Comparison of ENCODE assay signal across 19 cellular contexts in genomic region chr4:6752486-6752829, GRCh38. TPM values are rescaled to one million over a fixed set of nuclear protein-coding genes. Genes with fewer than 3 reads are reported as not detected.
DNase-seq lines count a peak whose midpoint lies in the region; ATAC-seq and TF ChIP-seq lines count a peak whose summit lies in the region.
"Had no signal": no experiment of that assay in that cellular context is flagged by ENCODE, and none has a peak within 500 bp of the region (broad histone marks: within the 10 kb centered on the region; RNA-seq: fewer than 3 reads in every experiment).

No MANE protein-coding gene starts in this region.

- H3K4me3 ChIP-seq in Peyer's patch (no peak overlapping the region), stomach (no peak overlapping the region)
- H3K4me3 ChIP-seq: prostate gland, SJCRH30 had no signal

- no peak for ATAC-seq in HG03457 (IDR thresholded peaks at IDR 0.05; ENCODE audit: unreplicated experiment)
- ATAC-seq: natural killer cell treated with Interleukin-12 subunit alpha and Interleukin-12 subunit beta and Interleukin-15 and Interleukin-18, amount 100 ng/mL, for 72 hours had no signal

- H3K36me3 ChIP-seq in Peyer's patch, result no peaks in the 10 kb centered on the region
- no peaks in the 10 kb centered on the region for H3K36me3 ChIP-seq in stomach
- H3K36me3 ChIP-seq: prostate gland, SJCRH30 had no signal

- intact Hi-C loops in stomach (cut with DNase I; ENCODE audit: low total_unique reads), result no loop called here

- WGBS in stomach, 5 donors, result 71 to 79% (median 79%) methylated on average over 6 of the region's 6 CpGs

- TF ChIP-seq EP300 in stomach (IDR thresholded peaks at IDR 0.05), result no peak

- TF ChIP-seq POLR2A in Peyer's patch (IDR thresholded peaks at IDR 0.05) (no peak), stomach (IDR thresholded peaks at IDR 0.05) (no peak)

- H3K27me3 ChIP-seq in Peyer's patch (no peaks in the 10 kb centered on the region), stomach (no peaks in the 10 kb centered on the region)
- H3K27me3 ChIP-seq: SJCRH30 had no signal

- peaks cover 0 to 43% (median 15%) of the 10 kb centered on the region in 4 donors for H3K4me1 ChIP-seq in Peyer's patch
- H3K4me1 ChIP-seq in stomach, result peaks cover 29 to 57% (median 43%) of the 10 kb centered on the region in 4 donors

- H3K27ac ChIP-seq in Peyer's patch (peak overlapping the region in 3 of 4 donors; percentile 0 to 96 (median 88)), cingulate gyrus (ENCODE audit: low read depth, low read length) (peak overlapping the region; percentile 39), stomach (peak overlapping the region in 3 of 5 donors; percentile 24 to 84 (median 51))
- H3K27ac ChIP-seq: SJCRH30 had no signal

- H3K9me3 ChIP-seq in Peyer's patch (no peaks in the 10 kb centered on the region), stomach (no peaks in the 10 kb centered on the region)
- H3K9me3 ChIP-seq: prostate gland, SJCRH30 had no signal

- TF ChIP-seq CTCF in Peyer's patch (IDR thresholded peaks at IDR 0.05), result no peak
- TF ChIP-seq CTCF in stomach (IDR thresholded peaks at IDR 0.05), result no peak

- peak; percentile 70 to 73 for DNase-seq in Kasumi-1 (lab: John Stamatoyannopoulos, UW)
- no peak for DNase-seq in Peyer's patch
- DNase-seq in stomach, result no peak
- no peak for DNase-seq in stimulated activated CD8-positive, alpha-beta memory T cell treated with anti-CD3 and anti-CD28 coated beads, Interleukin-4, amount 100 ng/mL, for 48 hours
- DNase-seq in inferior parietal cortex (ENCODE audit: extremely low spot score), result no peak
- DNase-seq in NCI-H1930 (lab: John Stamatoyannopoulos, UW), result no peak
- DNase-seq: activated naive CD4-positive, alpha-beta T cell treated with anti-CD3 and anti-CD28 coated beads for 36 hours; activated T-cell treated with anti-CD3 and anti-CD28 coated beads, Interleukin-2, amount 50 U/mL, for 24 hours; CD4-positive, CD25-positive, alpha-beta regulatory T cell; DND-41; endodermal cell; hippocampal formation; kidney; NCI-H2029; SJCRH30 had no signal

RNA-seq across cellular contexts. Expression of gene KIAA0232, which starts 30.1 kb away (rescaled TPM):
- 10 to 100 TPM; 19.8 to 73.6 (median 49.5) TPM for total RNA-seq in Peyer's patch
- total RNA-seq in stomach, result 10 to 100 TPM in 4 of 5 donors, 1 to 10 TPM in 1; 8.1 to 48.1 (median 23.2) TPM
- 1 to 10 TPM; 5.1 to 7.5 (median 5.4) TPM for polyA plus RNA-seq in stomach

RNA-seq across cellular contexts. Expression of gene BLOC1S4, which starts 36.5 kb away (rescaled TPM):
- 10 to 100 TPM; 20.0 to 20.6 (median 20.2) TPM for total RNA-seq in Peyer's patch
- total RNA-seq in stomach, result 10 to 100 TPM in 4 of 5 donors, 1 to 10 TPM in 1; 9.5 to 64.3 (median 31.5) TPM
- polyA plus RNA-seq in stomach, result 10 to 100 TPM in 1 of 3 donors, 1 to 10 TPM in 2; 8.4 to 13.1 (median 8.9) TPM

RNA-seq across cellular contexts. Expression of gene MRFAP1L1, which starts 42.8 kb away (rescaled TPM):
- total RNA-seq in Peyer's patch, result 10 to 100 TPM; 34.9 to 61.1 (median 37.4) TPM
- total RNA-seq in stomach, result 10 to 100 TPM in 4 of 5 donors, 1 to 10 TPM in 1; 2.3 to 60.7 (median 51.7) TPM
- polyA plus RNA-seq in stomach, result 10 to 100 TPM; 54.6 to 61.9 (median 57.3) TPM

RNA-seq across cellular contexts. Expression of gene S100P, which starts 58.8 kb away (rescaled TPM):
- 1 to 10 TPM in 2 of 4 donors, not detected in 2; 1.5 to 3.3 TPM for total RNA-seq in Peyer's patch
- 100 to 1,000 TPM in 2 of 5 donors, 10 to 100 TPM in 1, 1 to 10 TPM in 1, not detected in 1; 3.1 to 237 (median 93.3) TPM for total RNA-seq in stomach
- polyA plus RNA-seq in stomach, result 1,000 to 10,000 TPM in 1 of 3 donors, 100 to 1,000 TPM in 2; 142 to 2,173 (median 337) TPM
- total RNA-seq: CD4-positive, CD25-positive, alpha-beta regulatory T cell; endodermal cell; kidney had no signal

Comparison
In these comparisons a context has a peak if more than half of its experiments do, and no peak if none do; other contexts are left out.
1. DNase-seq: peak in Kasumi-1 (2 of 2); none in Peyer's patch (0 of 3), stomach (single experiment), stimulated activated CD8-positive, alpha-beta memory T cell treated with anti-CD3 and anti-CD28 coated beads, Interleukin-4, amount 100 ng/mL, for 48 hours (single experiment), inferior parietal cortex (single experiment) and NCI-H1930 (0 of 2).
2. Peak in every context shown above with its lines, with median percentiles within 50 percentile points of each other: H3K27ac ChIP-seq.